In the genomic region with DNA sequence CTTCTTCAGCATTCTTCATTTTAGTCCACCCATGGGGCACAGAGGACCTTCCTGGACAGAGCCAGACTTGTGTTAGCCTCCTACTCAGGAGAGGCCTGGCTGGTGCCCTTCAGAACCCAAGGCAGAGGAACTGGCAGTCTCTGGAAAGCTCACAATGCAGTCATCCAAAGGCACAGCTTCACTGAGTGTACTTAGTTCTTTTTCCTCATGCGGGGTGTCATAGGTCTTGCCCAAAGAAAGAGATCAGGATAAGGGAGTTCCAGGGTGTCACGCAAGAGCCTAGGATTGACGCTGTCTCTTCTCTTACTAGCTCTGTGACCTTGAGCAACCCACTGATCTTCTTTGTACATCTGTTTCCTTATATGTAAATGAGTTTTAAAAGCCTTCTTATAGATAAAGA, we compare ENCODE assay signal across 8 cellular contexts. TPM values are rescaled to one million over a fixed set of nuclear protein-coding genes. Genes with fewer than 3 reads are reported as not detected.
DNase-seq lines count a peak whose midpoint lies in the region; ATAC-seq and TF ChIP-seq lines count a peak whose summit lies in the region.

No MANE protein-coding gene starts in this region.

- DNase-seq in activated CD4-positive, alpha-beta T cell treated with anti-CD3 and anti-CD28 coated beads, Interleukin-2, amount 10 ng/mL, durations not matched to agents 24 days and 14 days, result no peak
- no peak for DNase-seq in activated CD4-positive, alpha-beta T cell treated with anti-CD3 and anti-CD28 coated beads for 48 hours
- DNase-seq in amniotic epithelial cell (ENCODE audit: low read depth), result peak; percentile 87
- no peak for DNase-seq in lower lobe of right lung
- DNase-seq in thoracic aorta (ENCODE audit: low spot score), result no peak
- no peak for DNase-seq in KG1 (lab: John Stamatoyannopoulos, UW)
- no peak for DNase-seq in NCI-H1092 (lab: John Stamatoyannopoulos, UW)
- DNase-seq in NCI-H1930 (lab: John Stamatoyannopoulos, UW), result no peak

- intact Hi-C loops in activated CD4-positive, alpha-beta T cell treated with anti-CD3 and anti-CD28 coated beads, Interleukin-2, amount 10 ng/mL, durations not matched to agents 24 days and 14 days (cut with micrococcal nuclease), result loop anchor here (2.0 to 5.0 kb wide), 4 partner anchors 15 to 126 kb away; no protein-coding TSS in a partner anchor
- intact Hi-C loops in lower lobe of right lung (cut with DNase I), result no loop called here

- H3K36me3 Mint-ChIP-seq in activated CD4-positive, alpha-beta T cell treated with anti-CD3 and anti-CD28 coated beads, Interleukin-2, amount 10 ng/mL, durations not matched to agents 24 days and 14 days (ENCODE audit: low read depth), result peaks cover 5% of the 10 kb centered on the region

- peaks cover 10% of the 10 kb centered on the region for H3K9me3 Mint-ChIP-seq in activated CD4-positive, alpha-beta T cell treated with anti-CD3 and anti-CD28 coated beads, Interleukin-2, amount 10 ng/mL, durations not matched to agents 24 days and 14 days

- peak; percentile 32 to 43 for ATAC-seq in lower lobe of right lung
- peak; percentile 23 for ATAC-seq in thoracic aorta (ENCODE audit: insufficient number of reproducible peaks, low FRiP score, low read depth)

- H3K4me3 Mint-ChIP-seq in activated CD4-positive, alpha-beta T cell treated with anti-CD3 and anti-CD28 coated beads, Interleukin-2, amount 10 ng/mL, durations not matched to agents 24 days and 14 days, result peak overlapping the region; percentile 36

- no peaks in the 10 kb centered on the region for H3K36me3 ChIP-seq in lower lobe of right lung
- no peaks in the 10 kb centered on the region for H3K36me3 ChIP-seq in thoracic aorta

- no peaks in the 10 kb centered on the region for H3K27me3 ChIP-seq in lower lobe of right lung (ENCODE audit: low read depth)
- H3K27me3 ChIP-seq in thoracic aorta (replicated peaks; ENCODE audit: insufficient read depth), result no peaks in the 10 kb centered on the region

- H3K4me1 Mint-ChIP-seq in activated CD4-positive, alpha-beta T cell treated with anti-CD3 and anti-CD28 coated beads, Interleukin-2, amount 10 ng/mL, durations not matched to agents 24 days and 14 days, result peaks cover 48% of the 10 kb centered on the region

- H3K4me1 ChIP-seq in lower lobe of right lung, result peaks cover 37% of the 10 kb centered on the region
- H3K4me1 ChIP-seq in thoracic aorta (ENCODE audit: control insufficient read depth in 1 of 2, low read depth in 2 of 2), result peaks cover 27 to 49% of the 10 kb centered on the region in 2 donors

- H3K27ac Mint-ChIP-seq in activated CD4-positive, alpha-beta T cell treated with anti-CD3 and anti-CD28 coated beads, Interleukin-2, amount 10 ng/mL, durations not matched to agents 24 days and 14 days, result peak overlapping the region; percentile 79

- H3K4me3 ChIP-seq in lower lobe of right lung (no peak overlapping the region), thoracic aorta (no peak overlapping the region)

- H3K9me3 ChIP-seq in lower lobe of right lung (no peaks in the 10 kb centered on the region), thoracic aorta (no peaks in the 10 kb centered on the region)

- peak overlapping the region; percentile 66 for H3K27ac ChIP-seq in lower lobe of right lung
- H3K27ac ChIP-seq in thoracic aorta, result peak overlapping the region; percentile 96 to 97

- no peaks in the 10 kb centered on the region for H3K27me3 Mint-ChIP-seq in activated CD4-positive, alpha-beta T cell treated with anti-CD3 and anti-CD28 coated beads, Interleukin-2, amount 10 ng/mL, durations not matched to agents 24 days and 14 days

- TF ChIP-seq CTCF in lower lobe of right lung (IDR thresholded peaks at IDR 0.05) (no peak), thoracic aorta (IDR thresholded peaks at IDR 0.05) (no peak)

RNA-seq across cellular contexts. Expression of a gene that starts 58.7 kb away (rescaled TPM):
- 144 and 151 TPM in 2 replicates for total RNA-seq in activated CD4-positive, alpha-beta T cell treated with anti-CD3 and anti-CD28 coated beads, Interleukin-2, amount 10 ng/mL, durations not matched to agents 24 days and 14 days
- total RNA-seq in lower lobe of right lung (4.4 TPM), thoracic aorta (10 to 100 TPM; 22.5 to 42.2 TPM)
